ENCODE assay signal across 25 cellular contexts in the genomic region with DNA sequence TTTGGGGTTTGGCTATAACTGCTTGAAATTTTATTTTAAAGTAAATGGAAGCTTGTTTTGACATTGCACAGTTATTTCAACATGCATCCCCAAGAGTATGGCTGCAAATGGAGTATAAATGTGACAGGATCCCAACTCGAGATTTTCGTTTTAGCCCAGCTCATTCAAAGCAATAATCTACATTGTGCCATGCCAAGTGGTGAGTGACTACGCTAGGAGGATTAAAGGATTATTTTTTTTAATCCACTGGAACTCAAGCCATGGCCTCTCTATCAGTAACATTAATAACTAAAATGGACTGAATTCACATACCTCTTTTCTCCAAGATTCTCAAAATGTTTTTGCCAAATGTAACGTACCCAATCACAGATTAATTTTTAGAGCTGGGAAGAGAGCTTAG.
A peak's percentile ranks its signal among the peaks of the same experiment; 100 is the strongest.
DNase-seq lines count a peak whose midpoint lies in the region; ATAC-seq and TF ChIP-seq lines count a peak whose summit lies in the region.
"Had no signal": no experiment of that assay in that cellular context is flagged by ENCODE, and none has a peak within 500 bp of the region (broad histone marks: within the 10 kb centered on the region; RNA-seq: fewer than 3 reads in every experiment).

No MANE protein-coding gene starts in this region.

- BruUV-seq in OCI-LY7 (replicated peaks; lab: Mats Ljungman, UMichigan), result no TSS peak

- DNase-seq in D341Med (ENCODE audit: low spot score), result peak; percentile 59
- DNase-seq in NCI-H524 (lab: John Stamatoyannopoulos, UW), result peak; percentile 19 to 72
- DNase-seq in NCI-H82 (lab: John Stamatoyannopoulos, UW), result peak; percentile 85
- DNase-seq in WERI-Rb-1, result peak; percentile 16
- DNase-seq in left lobe of liver (ENCODE audit: low spot score), result no peak
- DNase-seq in OCI-LY7 (ENCODE audit: low spot score), result no peak
- DNase-seq in ascending aorta (ENCODE audit: low spot score in 2 of 2), result no peak
- DNase-seq: BE2C; C1 segment of cervical spinal cord; CD4-positive, alpha-beta memory T cell; CD4-positive, CD25-positive, alpha-beta regulatory T cell; CD8-positive, alpha-beta memory T cell; COR-L47; DMS 273 treated with DMSO at 0.1 percent for 48 hours; DMS153; DMS53; DMS79; DND-41; EL; GDM1 had no signal

- H3K4me3 ChIP-seq in WERI-Rb-1 (ENCODE audit: low read depth, low read length) (no peak overlapping the region), OCI-LY7 (ENCODE audit: low read depth, low read length, poor library complexity, severe bottlenecking) (no peak overlapping the region), ascending aorta (no peak overlapping the region)
- H3K4me3 ChIP-seq: A549, BLaER1, GM12878 had no signal

- no peak for ATAC-seq in left lobe of liver
- ATAC-seq in HG02981 (IDR thresholded peaks at IDR 0.05; ENCODE audit: unreplicated experiment), result no peak
- ATAC-seq: A549, GM12878 had no signal

- TF ChIP-seq CTCF in WERI-Rb-1 (IDR thresholded peaks at IDR 0.05; ENCODE audit: low read depth, low read length) (no peak), OCI-LY7 (conservative IDR thresholded peaks at IDR 0.05; ENCODE audit: low read length) (no peak), ascending aorta (IDR thresholded peaks at IDR 0.05) (no peak)

- CTCF ChIA-PET in OCI-LY7 (lab: Charles Lee; ENCODE audit: unreplicated experiment), result no interaction called here

- intact Hi-C loops in OCI-LY7 (cut with micrococcal nuclease; ENCODE audit: unreplicated experiment), result no loop called here
- intact Hi-C loops in ascending aorta (cut with DNase I), result no loop called here

- H3K27me3 ChIP-seq in WERI-Rb-1 (ENCODE audit: insufficient read depth, low read depth, severe bottlenecking) (no peaks in the 10 kb centered on the region), ascending aorta (no peaks in the 10 kb centered on the region)
- H3K27me3 ChIP-seq: BE2C, BLaER1 had no signal

- H3K4me1 ChIP-seq in OCI-LY7 (ENCODE audit: insufficient read depth, low read length, poor library complexity, severe bottlenecking) (peaks cover 15% of the 10 kb centered on the region), ascending aorta (no peaks in the 10 kb centered on the region)
- H3K4me1 ChIP-seq: A549, BE2C had no signal

- H3K27ac ChIP-seq in WERI-Rb-1 (peak overlapping the region; percentile 45; the same call in 1 of the 2 replicates), OCI-LY7 (ENCODE audit: low read depth, low read length, poor library complexity, severe bottlenecking) (no peak overlapping the region), ascending aorta (no peak overlapping the region)
- H3K27ac ChIP-seq: 22Rv1, A549, BLaER1 had no signal

- no peak overlapping the region for H3K4me2 ChIP-seq in OCI-LY7 (ENCODE audit: low read length)
- H3K4me2 ChIP-seq: A549, BLaER1 had no signal

- no peaks in the 10 kb centered on the region for H4K20me1 ChIP-seq in OCI-LY7 (ENCODE audit: insufficient read depth, low read length)
- H4K20me1 ChIP-seq: BLaER1 had no signal

- H3K79me2 ChIP-seq in OCI-LY7 (ENCODE audit: insufficient read depth, low read depth, low read length), result no peaks in the 10 kb centered on the region

- POLR2A ChIA-PET in OCI-LY7 (lab: Charles Lee), result interaction anchor here (1.0 kb wide), 1 partner anchor 476 kb away, joined by 3 read pairs; no protein-coding TSS in a partner anchor

- H3K9me3 ChIP-seq in WERI-Rb-1 (ENCODE audit: severe bottlenecking) (no peaks in the 10 kb centered on the region), OCI-LY7 (ENCODE audit: low read length) (no peaks in the 10 kb centered on the region), ascending aorta (peaks cover 4 to 6% of the 10 kb centered on the region in 2 donors)
- H3K9me3 ChIP-seq: A549 had no signal

- H3K9me2 ChIP-seq in OCI-LY7 (ENCODE audit: insufficient read depth, low read length), result no peaks in the 10 kb centered on the region

- H2AFZ ChIP-seq in OCI-LY7 (ENCODE audit: low read length), result no peak overlapping the region

- H3K36me3 ChIP-seq in WERI-Rb-1, result no peaks in the 10 kb centered on the region
- no peaks in the 10 kb centered on the region for H3K36me3 ChIP-seq in OCI-LY7 (ENCODE audit: insufficient read depth, low read length)
- no peaks in the 10 kb centered on the region for H3K36me3 ChIP-seq in ascending aorta
- H3K36me3 ChIP-seq: BE2C, BLaER1 had no signal

Comparison
In these comparisons a context has a peak if more than half of its experiments do, and no peak if none do; other contexts are left out.
1. DNase-seq: peak in D341Med (single experiment), NCI-H524 (2 of 2), NCI-H82 (single experiment) and WERI-Rb-1 (single experiment); none in left lobe of liver (single experiment), OCI-LY7 (single experiment) and ascending aorta (0 of 2).